ENCODE assay signal across 12 cellular contexts in genomic region chr14:63717704-63718103, GRCh38. TPM values are rescaled to one million over a fixed set of nuclear protein-coding genes. Genes with fewer than 3 reads are reported as not detected.
DNase-seq lines count a peak whose midpoint lies in the region; ATAC-seq lines count a peak whose summit lies in the region.
"Had no signal": no experiment of that assay in that cellular context is flagged by ENCODE, and none has a peak within 500 bp of the region (broad histone marks: within the 10 kb centered on the region; RNA-seq: fewer than 3 reads in every experiment).

No MANE protein-coding gene starts in this region.

- H3K27ac ChIP-seq in Karpas-422 (ENCODE audit: low read length), result no peak overlapping the region
- H3K27ac ChIP-seq in effector memory CD4-positive, alpha-beta T cell (ENCODE audit: insufficient read depth, low read length, poor library complexity, severe bottlenecking), result no peak overlapping the region

- no peak for ATAC-seq in HG03571 (IDR thresholded peaks at IDR 0.05; ENCODE audit: unreplicated experiment)
- ATAC-seq: activated CD8-positive, alpha-beta memory T cell treated with anti-CD3 and anti-CD28 coated beads, Interleukin-2, amount 10 ng/mL, durations not matched to agents 7 days and 5 days had no signal

- no peaks in the 10 kb centered on the region for H3K27me3 ChIP-seq in Karpas-422 (ENCODE audit: low read length)
- no peaks in the 10 kb centered on the region for H3K27me3 ChIP-seq in effector memory CD4-positive, alpha-beta T cell (replicated peaks; ENCODE audit: control insufficient read depth, insufficient read depth, low read length, poor library complexity, severe bottlenecking)

- H3K4me2 ChIP-seq in Karpas-422 (ENCODE audit: low read depth, low read length, poor library complexity, severe bottlenecking), result no peak overlapping the region

- DNase-seq in NCI-H1092 treated with DMSO at 0.1 percent for 48 hours (lab: John Stamatoyannopoulos, UW) (peak; percentile 59), NCI-H1092 (lab: John Stamatoyannopoulos, UW) (no peak), HT-29 (ENCODE audit: low spot score) (peak; percentile 1), RPMI7951 (ENCODE audit: low read depth) (peak; percentile 23), glomerular visceral epithelial cell (ENCODE audit: extremely low spot score) (peak; percentile 16), Karpas-422 (no peak)
- DNase-seq in effector memory CD4-positive, alpha-beta T cell, result no peak
- DNase-seq: activated CD8-positive, alpha-beta memory T cell treated with anti-CD3 and anti-CD28 coated beads, Interleukin-2, amount 10 ng/mL, durations not matched to agents 7 days and 5 days; anterior cingulate cortex; foreskin melanocyte; small intestine had no signal

- no peaks in the 10 kb centered on the region for H3K9me2 ChIP-seq in Karpas-422 (replicated peaks; ENCODE audit: insufficient read depth, low read length)

- H3K4me3 ChIP-seq in Karpas-422 (ENCODE audit: low read length), result no peak overlapping the region
- H3K4me3 ChIP-seq in effector memory CD4-positive, alpha-beta T cell (ENCODE audit: insufficient read depth, low read depth, low read length, poor library complexity, severe bottlenecking), result no peak overlapping the region

- no peak overlapping the region for H2AFZ ChIP-seq in Karpas-422 (ENCODE audit: low read length)

- peaks cover 41% of the 10 kb centered on the region for H3K4me1 ChIP-seq in Karpas-422 (ENCODE audit: low read length)
- H3K4me1 ChIP-seq in effector memory CD4-positive, alpha-beta T cell (ENCODE audit: control insufficient read depth, insufficient read depth, low read length, poor library complexity, severe bottlenecking), result no peaks in the 10 kb centered on the region

- no peaks in the 10 kb centered on the region for H4K20me1 ChIP-seq in Karpas-422 (ENCODE audit: insufficient read depth, low read depth, low read length)

- peaks cover 60% of the 10 kb centered on the region for H3K36me3 ChIP-seq in Karpas-422 (ENCODE audit: insufficient read depth, low read length)
- peaks cover 8% of the 10 kb centered on the region for H3K36me3 ChIP-seq in effector memory CD4-positive, alpha-beta T cell (ENCODE audit: control insufficient read depth, insufficient read depth, low read length)

- H3K9ac ChIP-seq in Karpas-422 (ENCODE audit: low read length), result no peak overlapping the region

- peaks cover 97% of the 10 kb centered on the region for H3K79me2 ChIP-seq in Karpas-422 (ENCODE audit: low read length)

- H3K9me3 ChIP-seq in Karpas-422 (ENCODE audit: low read length), result peaks cover 5% of the 10 kb centered on the region; the same call in 1 of the 2 replicates
- H3K9me3 ChIP-seq in effector memory CD4-positive, alpha-beta T cell (ENCODE audit: control insufficient read depth, low read length), result peaks cover 9% of the 10 kb centered on the region

RNA-seq across cellular contexts. Expression of gene SGPP1, which starts 10.2 kb away (rescaled TPM):
- total RNA-seq in HT-29 (2014; rRNA removed; shearing (Covaris generic)), result 6.5 and 11.1 TPM in 2 replicates
- 22.5 and 29.6 TPM in 2 replicates for total RNA-seq in RPMI7951 (2014; rRNA removed; shearing (Covaris generic))
- total RNA-seq in Karpas-422 (2014; rRNA removed; shearing (Covaris generic); ENCODE audit: low replicate concordance), result 86.2 and 185 TPM in 2 replicates

Comparison
In these comparisons a context has a peak if more than half of its experiments do, and no peak if none do; other contexts are left out.
1. DNase-seq: peak in NCI-H1092 treated with DMSO at 0.1 percent for 48 hours (single experiment), HT-29 (single experiment), RPMI7951 (single experiment) and glomerular visceral epithelial cell (single experiment); none in NCI-H1092 (single experiment), Karpas-422 (single experiment) and effector memory CD4-positive, alpha-beta T cell (0 of 3).